Comparison of ENCODE assay signal across 10 cellular contexts in genomic region chr7:45180084-45180986, GRCh38. TPM values are rescaled to one million over a fixed set of nuclear protein-coding genes. Genes with fewer than 3 reads are reported as not detected.
"Had no signal": no experiment of that assay in that cellular context is flagged by ENCODE, and none has a peak within 500 bp of the region (broad histone marks: within the 10 kb centered on the region; RNA-seq: fewer than 3 reads in every experiment).

No MANE protein-coding gene starts in this region.

- DNase-seq: activated CD4-positive, alpha-beta T cell treated with anti-CD3 and anti-CD28 coated beads for 48 hours; effector CD4-positive, alpha-beta T cell; foreskin melanocyte; naive B cell; stimulated activated naive CD4-positive, alpha-beta T cell; substantia nigra; T-helper 9 cell had no signal

- ATAC-seq: right cardiac atrium had no signal

- H3K4me3 ChIP-seq: lung had no signal

RNA-seq across cellular contexts. Expression of gene RAMP3, which starts 22.7 kb away (rescaled TPM):
- total RNA-seq: astrocyte had no signal
